ENCODE assay signal across 9 cellular contexts in genomic region chr14:91892918-91893527, GRCh38. TPM values are rescaled to one million over a fixed set of nuclear protein-coding genes. Genes with fewer than 3 reads are reported as not detected.
A peak's percentile ranks its signal among the peaks of the same experiment; 100 is the strongest.
DNase-seq lines count a peak whose midpoint lies in the region; TF ChIP-seq lines count a peak whose summit lies in the region.
"Had no signal": no experiment of that assay in that cellular context is flagged by ENCODE, and none has a peak within 500 bp of the region (broad histone marks: within the 10 kb centered on the region; RNA-seq: fewer than 3 reads in every experiment).

No MANE protein-coding gene starts in this region.

- TF ChIP-seq EP300 in suprapubic skin (IDR thresholded peaks at IDR 0.05): no peak

- DNase-seq in AG09309 (ENCODE audit: low read depth) (no peak), SK-MEL-5 (ENCODE audit: low read depth, low spot score) (peak; percentile 51), fibroblast of mammary gland (ENCODE audit: low read depth) (no peak), substantia nigra (lab: John Stamatoyannopoulos, UW) (peak in 9 of 49 donors; percentile 7 to 36 (median 27)), suprapubic skin (ENCODE audit: low spot score in 2 of 2) (no peak), AG08395 (ENCODE audit: low spot score) (no peak)
- no peak for DNase-seq in stimulated activated CD4-positive, alpha-beta T cell treated with anti-CD3 and anti-CD28 coated beads, Interleukin-1b, Interleukin-23, amount 100 ng/mL, for 48 hours

- H3K4me3 ChIP-seq in AG09309 (ENCODE audit: control insufficient read depth, low read depth, low read length) (no peak overlapping the region), fibroblast of mammary gland (ENCODE audit: control insufficient read depth, low read depth, low read length) (no peak overlapping the region), suprapubic skin (no peak overlapping the region)

- in situ Hi-C loops in SK-MEL-5 (cut with HindIII; ENCODE audit: low pct_unique_long_range_greater_than_20kb, low sequenced_read_pairs): no loop called here

- TF ChIP-seq CTCF in AG09309 (IDR thresholded peaks at IDR 0.05; ENCODE audit: control insufficient read depth, insufficient read depth, low read depth, low read length, missing control alignments): peak; percentile 45
- TF ChIP-seq CTCF in GM12873 (IDR thresholded peaks at IDR 0.05; ENCODE audit: insufficient read depth, low read depth, low read length, missing control alignments): peak; percentile 79
- TF ChIP-seq CTCF in fibroblast of mammary gland (conservative IDR thresholded peaks at IDR 0.05; ENCODE audit: control insufficient read depth, insufficient read depth, low read depth, low read length): peak; percentile 52
- TF ChIP-seq CTCF in suprapubic skin (IDR thresholded peaks at IDR 0.05): peak in 1 of 2 donors; percentile 22

- peaks cover 37% of the 10 kb centered on the region for H3K4me1 ChIP-seq in suprapubic skin

- 58% methylated on average over 10 of the region's 10 CpGs for WGBS in suprapubic skin

- H3K27me3 ChIP-seq in suprapubic skin: no peaks in the 10 kb centered on the region

- no peak for TF ChIP-seq POLR2A in suprapubic skin (IDR thresholded peaks at IDR 0.05)

- H3K27ac ChIP-seq in substantia nigra (ENCODE audit: low read depth, low read length, poor library complexity, severe bottlenecking): peak overlapping the region; percentile 95
- H3K27ac ChIP-seq in suprapubic skin: no peak overlapping the region

- H3K36me3 ChIP-seq in suprapubic skin: no peaks in the 10 kb centered on the region

- no peaks in the 10 kb centered on the region for H3K9me3 ChIP-seq in suprapubic skin

RNA-seq across cellular contexts. Expression of gene TC2N, which starts 25.7 kb away (rescaled TPM):
- total RNA-seq in SK-MEL-5 (2014; rRNA removed; shearing (Covaris generic)): 5.4 and 5.9 TPM in 2 replicates
- polyA plus RNA-seq in SK-MEL-5 (2015; cell fraction: cytosol; rRNA removed): 2.8 and 3.6 TPM in 2 replicates
- 12.7 and 14.0 TPM in 2 replicates for polyA plus RNA-seq in SK-MEL-5 (2015; cell fraction: nucleus; rRNA removed)
- 10 to 100 TPM; 28.0 to 61.7 (median 33.4) TPM for total RNA-seq in suprapubic skin
- total RNA-seq: HT1080 had no signal

RNA-seq across cellular contexts. Expression of gene FBLN5, which starts 54.5 kb away (rescaled TPM):
- 111 and 119 TPM in 2 replicates for total RNA-seq in SK-MEL-5 (2014; rRNA removed; shearing (Covaris generic))
- polyA plus RNA-seq in SK-MEL-5 (2015; cell fraction: cytosol; rRNA removed): 1,320 and 1,402 TPM in 2 replicates
- 242 and 278 TPM in 2 replicates for polyA plus RNA-seq in SK-MEL-5 (2015; cell fraction: nucleus; rRNA removed)
- total RNA-seq in suprapubic skin: 10 to 100 TPM; 20.3 to 44.3 (median 37.2) TPM
